In genomic region chr12:48981757-48982157, GRCh38 we compare ENCODE assay signal across 13 cellular contexts. TPM values are rescaled to one million over a fixed set of nuclear protein-coding genes. Genes with fewer than 3 reads are reported as not detected.
DNase-seq lines count a peak whose midpoint lies in the region; ATAC-seq and TF ChIP-seq lines count a peak whose summit lies in the region.
"Had no signal": no experiment of that assay in that cellular context is flagged by ENCODE, and none has a peak within 500 bp of the region (broad histone marks: within the 10 kb centered on the region; RNA-seq: fewer than 3 reads in every experiment).

No MANE protein-coding gene starts in this region.

- no peaks in the 10 kb centered on the region for H3K9me2 ChIP-seq in DOHH2 (replicated peaks; ENCODE audit: control insufficient read depth, low read length)

- H3K4me1 Mint-ChIP-seq in effector memory CD8-positive, alpha-beta T cell (ENCODE audit: low read depth in 2 of 2), result peaks cover 45 to 50% of the 10 kb centered on the region in 2 donors

- H4K20me1 ChIP-seq in DOHH2 (ENCODE audit: control insufficient read depth, insufficient read depth, low read depth, low read length) (no peaks in the 10 kb centered on the region), osteoblast (ENCODE audit: insufficient read depth, low read length) (no peaks in the 10 kb centered on the region)

- TF ChIP-seq CTCF in DOHH2 (IDR thresholded peaks at IDR 0.05; ENCODE audit: low read depth, low read length, poor library complexity, severe bottlenecking), result no peak
- no peak for TF ChIP-seq CTCF in Peyer's patch (IDR thresholded peaks at IDR 0.05)
- TF ChIP-seq CTCF in osteoblast (IDR thresholded peaks at IDR 0.05; ENCODE audit: extremely low read depth, low read depth, low read length), result no peak

- H3K4me3 Mint-ChIP-seq in effector memory CD8-positive, alpha-beta T cell, result peak overlapping the region; percentile 86 to 91

- no peaks in the 10 kb centered on the region for H3K9me3 Mint-ChIP-seq in effector memory CD8-positive, alpha-beta T cell

- H3K4me1 ChIP-seq in DOHH2 (ENCODE audit: control insufficient read depth, low read length) (peaks cover 41% of the 10 kb centered on the region), Peyer's patch (peaks cover 0 to 52% (median 28%) of the 10 kb centered on the region in 4 donors), osteoblast (ENCODE audit: insufficient read depth, low read length) (peaks cover 19% of the 10 kb centered on the region)

- H3K36me3 ChIP-seq in DOHH2 (ENCODE audit: control insufficient read depth, low read length) (no peaks in the 10 kb centered on the region), Peyer's patch (no peaks in the 10 kb centered on the region), osteoblast (ENCODE audit: insufficient read depth, low read length) (no peaks in the 10 kb centered on the region)
- H3K36me3 ChIP-seq: ascending aorta, MG63 had no signal

- H3K27ac ChIP-seq in DOHH2 (ENCODE audit: low read depth, low read length) (no peak overlapping the region), Peyer's patch (peak overlapping the region in 1 of 4 donors; percentile 63), osteoblast (ENCODE audit: low read depth, low read length) (no peak overlapping the region)
- H3K27ac ChIP-seq: ascending aorta, epithelial cell of prostate had no signal

- no peak overlapping the region for H2AFZ ChIP-seq in osteoblast (ENCODE audit: low read length)

- H3K4me2 ChIP-seq in DOHH2 (ENCODE audit: low read length) (peak overlapping the region; percentile 65; the same call in 1 of the 2 replicates), osteoblast (ENCODE audit: insufficient read depth, low read length) (no peak overlapping the region)

- H3F3A ChIP-seq in DOHH2 (ENCODE audit: control insufficient read depth, insufficient read depth), result no peaks in the 10 kb centered on the region

- peaks cover 43% of the 10 kb centered on the region for H3K36me3 Mint-ChIP-seq in effector memory CD8-positive, alpha-beta T cell (ENCODE audit: insufficient read depth)

- DNase-seq in Peyer's patch (no peak), osteoblast (ENCODE audit: insufficient read length, low spot score, missing footprints) (peak; percentile 72), amniotic stem cell (lab: John Stamatoyannopoulos, UW) (no peak)
- DNase-seq in effector memory CD8-positive, alpha-beta T cell, result no peak
- DNase-seq in effector CD8-positive, alpha-beta T cell (lab: John Stamatoyannopoulos, UW), result no peak
- DNase-seq: DMS 273 treated with DMSO at 0.1 percent for 48 hours, MG63, SIG-M5 had no signal

- no peak for ATAC-seq in effector memory CD8-positive, alpha-beta T cell (replicated peaks)
- no peak for ATAC-seq in GM21576 (IDR thresholded peaks at IDR 0.05; ENCODE audit: unreplicated experiment)

- H3K27me3 ChIP-seq in DOHH2 (ENCODE audit: control insufficient read depth, low read length) (peaks cover 90% of the 10 kb centered on the region), Peyer's patch (peaks cover 0 to 40% of the 10 kb centered on the region in 2 donors), osteoblast (ENCODE audit: insufficient read depth, low read length) (peaks cover 80% of the 10 kb centered on the region)

- no peak for TF ChIP-seq POLR2A in Peyer's patch (IDR thresholded peaks at IDR 0.05)

- no peak overlapping the region; the same call in 1 of the 2 replicates for H3K4me3 ChIP-seq in DOHH2 (ENCODE audit: low read length)
- peak overlapping the region in 3 of 4 donors; percentile 43 to 49 (median 48) for H3K4me3 ChIP-seq in Peyer's patch
- H3K4me3 ChIP-seq in osteoblast (ENCODE audit: insufficient read depth, low read length), result no peak overlapping the region
- H3K4me3 ChIP-seq: MG63 had no signal

- H3K9me3 ChIP-seq in DOHH2 (ENCODE audit: control insufficient read depth, insufficient read depth, low read length) (no peaks in the 10 kb centered on the region), Peyer's patch (peaks cover 0 to 4% (median 0%) of the 10 kb centered on the region in 4 donors), osteoblast (ENCODE audit: low read depth, low read length) (no peaks in the 10 kb centered on the region)
- H3K9me3 ChIP-seq: ascending aorta, MG63 had no signal

- H3K79me2 ChIP-seq in DOHH2 (ENCODE audit: control insufficient read depth, low read length) (no peaks in the 10 kb centered on the region), osteoblast (ENCODE audit: insufficient read depth, low read length) (no peaks in the 10 kb centered on the region)

- peak overlapping the region; percentile 44 to 94 for H3K27ac Mint-ChIP-seq in effector memory CD8-positive, alpha-beta T cell

- peaks cover 0 to 13% of the 10 kb centered on the region in 2 donors for H3K27me3 Mint-ChIP-seq in effector memory CD8-positive, alpha-beta T cell

RNA-seq across cellular contexts. Expression of gene WNT1, which starts 3.6 kb away (rescaled TPM):
- total RNA-seq in Peyer's patch (not detected), osteoblast (not detected in 2 replicates)
- total RNA-seq: ascending aorta, NCI-H460 had no signal

RNA-seq across cellular contexts. Expression of gene WNT10B, which starts 10.2 kb away (rescaled TPM):
- 1 to 10 TPM in 2 of 4 donors, under 1 TPM in 1, not detected in 1; 0.67 to 1.8 (median 1.7) TPM for total RNA-seq in Peyer's patch
- 0.29 and 0.36 TPM in 2 replicates for total RNA-seq in osteoblast

RNA-seq across cellular contexts. Expression of gene DDN, which starts 17.4 kb away (rescaled TPM):
- under 1 TPM in 2 of 4 donors, not detected in 2; 0.27 to 0.28 TPM for total RNA-seq in Peyer's patch
- under 0.01 and 0.29 TPM in 2 replicates for total RNA-seq in osteoblast
- total RNA-seq: ascending aorta had no signal

RNA-seq across cellular contexts. Expression of gene ARF3, which starts 24.5 kb away (rescaled TPM):
- total RNA-seq in Peyer's patch, result 100 to 1,000 TPM in 1 of 4 donors, 10 to 100 TPM in 3; 49.3 to 217 (median 63.5) TPM
- total RNA-seq in osteoblast, result 51.9 and 53.9 TPM in 2 replicates

RNA-seq across cellular contexts. Expression of gene PRKAG1, which starts 36.8 kb away (rescaled TPM):
- total RNA-seq in Peyer's patch (10 to 100 TPM; 34.1 to 42.2 (median 37.9) TPM), osteoblast (81.3 and 89.0 TPM in 2 replicates)

Comparison
In these comparisons a context has a peak if more than half of its experiments do, and no peak if none do; other contexts are left out.
1. H3K4me3 ChIP-seq: peak in Peyer's patch (3 of 4); none in DOHH2 (single experiment) and osteoblast (single experiment).